14 cellular contexts compared by ENCODE assay signal in genomic region chr10:118950190-118950658, GRCh38.
DNase-seq lines count a peak whose midpoint lies in the region; ATAC-seq and TF ChIP-seq lines count a peak whose summit lies in the region.
"Had no signal": no experiment of that assay in that cellular context is flagged by ENCODE, and none has a peak within 500 bp of the region (broad histone marks: within the 10 kb centered on the region; RNA-seq: fewer than 3 reads in every experiment).

No MANE protein-coding gene starts in this region.

- TF ChIP-seq CTCF in WERI-Rb-1 (IDR thresholded peaks at IDR 0.05; ENCODE audit: low read depth, low read length), result no peak

- no peaks in the 10 kb centered on the region for H3K9me3 ChIP-seq in WERI-Rb-1 (ENCODE audit: severe bottlenecking)
- H3K9me3 ChIP-seq: colonic mucosa, prostate gland had no signal

- peak overlapping the region; percentile 51; the same call in 1 of the 2 replicates for H3K27ac ChIP-seq in WERI-Rb-1
- H3K27ac ChIP-seq: colonic mucosa, prostate gland had no signal

- H3K4me3 ChIP-seq in WERI-Rb-1 (ENCODE audit: low read depth, low read length), result no peak overlapping the region
- H3K4me3 ChIP-seq: colonic mucosa, prostate gland had no signal

- no peaks in the 10 kb centered on the region for H3K36me3 ChIP-seq in WERI-Rb-1
- H3K36me3 ChIP-seq: colonic mucosa, prostate gland had no signal

- peak; percentile 10 for DNase-seq in NCI-H2029 (lab: John Stamatoyannopoulos, UW)
- no peak for DNase-seq in NCI-H2029 treated with DMSO at 0.1 percent for 48 hours (lab: John Stamatoyannopoulos, UW)
- peak; percentile 81 for DNase-seq in HT1080 (ENCODE audit: low read depth)
- DNase-seq in WERI-Rb-1, result no peak
- DNase-seq in kidney tubule cell (ENCODE audit: low spot score), result peak; percentile 68
- no peak for DNase-seq in AG08396 (ENCODE audit: low spot score)
- DNase-seq in GDM1 (lab: John Stamatoyannopoulos, UW), result no peak
- DNase-seq: activated CD4-positive, alpha-beta T cell treated with anti-CD3 and anti-CD28 coated beads, Interleukin-2, amount 50 U/mL, for 48 hours; activated naive CD4-positive, alpha-beta T cell; colonic mucosa; glutamatergic neuron; mesenchymal stem cell had no signal

- no peak for ATAC-seq in HG03378 (IDR thresholded peaks at IDR 0.05; ENCODE audit: unreplicated experiment)

- no peaks in the 10 kb centered on the region for H3K27me3 ChIP-seq in WERI-Rb-1 (ENCODE audit: insufficient read depth, low read depth, severe bottlenecking)
- H3K27me3 ChIP-seq: colonic mucosa had no signal

Comparison
In these comparisons a context has a peak if more than half of its experiments do, and no peak if none do; other contexts are left out.
1. DNase-seq: peak in NCI-H2029 (single experiment), HT1080 (single experiment) and kidney tubule cell (single experiment); none in NCI-H2029 treated with DMSO at 0.1 percent for 48 hours (single experiment), WERI-Rb-1 (single experiment), AG08396 (single experiment) and GDM1 (single experiment).